Comparison of ENCODE assay signal across 24 cellular contexts in genomic region chr16:10708969-10709368, GRCh38. TPM values are rescaled to one million over a fixed set of nuclear protein-coding genes. Genes with fewer than 3 reads are reported as not detected.
"Had no signal": no experiment of that assay in that cellular context is flagged by ENCODE, and none has a peak within 500 bp of the region (broad histone marks: within the 10 kb centered on the region; RNA-seq: fewer than 3 reads in every experiment).

No MANE protein-coding gene starts in this region.

- H3K4me3 Mint-ChIP-seq: naive B cell; nephron; stimulated activated effector memory CD8-positive, alpha-beta T cell treated with anti-CD3 and anti-CD28 coated beads, Interleukin-12 subunit alpha, Interleukin-12 subunit beta, amount 100 ng/mL, for 72 hours had no signal

- H3K27me3 ChIP-seq: right lobe of liver, upper lobe of left lung, vagina had no signal

- H3K4me1 ChIP-seq: heart left ventricle, psoas muscle, right lobe of liver, tibial artery, upper lobe of left lung, vagina had no signal

- ATAC-seq: heart left ventricle; left colon; left ventricle myocardium superior; psoas muscle; right lobe of liver; stimulated activated effector memory CD8-positive, alpha-beta T cell treated with anti-CD3 and anti-CD28 coated beads, Interleukin-12 subunit alpha, Interleukin-12 subunit beta, amount 100 ng/mL, for 72 hours; stimulated activated naive CD8-positive, alpha-beta T cell treated with anti-CD3 and anti-CD28 coated beads, Interleukin-15, Interleukin-2, amounts not matched to agents 100 U/mL and 50 U/mL, for 24 hours had no signal

- H3K9me3 ChIP-seq: heart left ventricle, psoas muscle, right lobe of liver, tibial artery, upper lobe of left lung, vagina had no signal

- H3K4me3 ChIP-seq: heart left ventricle, psoas muscle, right lobe of liver, tibial artery, upper lobe of left lung, vagina had no signal

- H3K27ac Mint-ChIP-seq: nephron; stimulated activated effector memory CD8-positive, alpha-beta T cell treated with anti-CD3 and anti-CD28 coated beads, Interleukin-12 subunit alpha, Interleukin-12 subunit beta, amount 100 ng/mL, for 72 hours had no signal

- H3K9me3 Mint-ChIP-seq: stimulated activated effector memory CD8-positive, alpha-beta T cell treated with anti-CD3 and anti-CD28 coated beads, Interleukin-12 subunit alpha, Interleukin-12 subunit beta, amount 100 ng/mL, for 72 hours had no signal

- H3K4me1 Mint-ChIP-seq: nephron; stimulated activated effector memory CD8-positive, alpha-beta T cell treated with anti-CD3 and anti-CD28 coated beads, Interleukin-12 subunit alpha, Interleukin-12 subunit beta, amount 100 ng/mL, for 72 hours had no signal

- H3K27ac ChIP-seq: heart left ventricle, psoas muscle, right lobe of liver, tibial artery, upper lobe of left lung, vagina had no signal

- H3K36me3 ChIP-seq: heart left ventricle, right lobe of liver, tibial artery, upper lobe of left lung, vagina had no signal

- H3K36me3 Mint-ChIP-seq: naive B cell; stimulated activated effector memory CD8-positive, alpha-beta T cell treated with anti-CD3 and anti-CD28 coated beads, Interleukin-12 subunit alpha, Interleukin-12 subunit beta, amount 100 ng/mL, for 72 hours had no signal

- DNase-seq: cortex of kidney; effector memory CD4-positive, alpha-beta T cell; foreskin melanocyte; heart left ventricle; hippocampal formation; left colon; left ventricle myocardium superior; mesendoderm; naive B cell; psoas muscle; retina; right lobe of liver; stimulated activated CD4-positive, alpha-beta T cell treated with anti-CD3 and anti-CD28 coated beads, Interleukin-4, amount 100 ng/mL, for 1 hour; stimulated activated CD8-positive, alpha-beta memory T cell treated with anti-CD3 and anti-CD28 coated beads, Interleukin-4, amount 100 ng/mL, for 48 hours; stimulated activated naive CD8-positive, alpha-beta T cell treated with anti-CD3 and anti-CD28 coated beads, Interleukin-15, Interleukin-2, amounts not matched to agents 100 U/mL and 50 U/mL, for 24 hours; tibial artery; upper lobe of left lung had no signal

RNA-seq across cellular contexts. Expression of gene TEKT5, which starts 14.2 kb away (rescaled TPM):
- total RNA-seq: epithelial cell of proximal tubule, left ventricle myocardium superior, lung microvascular endothelial cell, omental fat pad, psoas muscle, temporal lobe, vagina had no signal
